ENCODE assay signal across 9 cellular contexts in genomic region chr3:53194218-53195065, GRCh38. TPM values are rescaled to one million over a fixed set of nuclear protein-coding genes. Genes with fewer than 3 reads are reported as not detected.
DNase-seq lines count a peak whose midpoint lies in the region; ATAC-seq and TF ChIP-seq lines count a peak whose summit lies in the region.
"Had no signal": no experiment of that assay in that cellular context is flagged by ENCODE, and none has a peak within 500 bp of the region (broad histone marks: within the 10 kb centered on the region; RNA-seq: fewer than 3 reads in every experiment).

No MANE protein-coding gene starts in this region.

- peaks cover 16% of the 10 kb centered on the region for H3K36me3 Mint-ChIP-seq in nephron progenitor cell (ENCODE audit: low read depth)

- H3K4me3 Mint-ChIP-seq in nephron progenitor cell, result peak overlapping the region; percentile 53

- H3K9me3 Mint-ChIP-seq in nephron progenitor cell, result no peaks in the 10 kb centered on the region

- H3K36me3 ChIP-seq in esophagus muscularis mucosa, result peaks cover 6 to 27% (median 25%) of the 10 kb centered on the region in 4 donors

- no peak for TF ChIP-seq CTCF in esophagus muscularis mucosa (IDR thresholded peaks at IDR 0.05)
- no peak for TF ChIP-seq CTCF in nephron progenitor cell (IDR thresholded peaks at IDR 0.05)

- peak overlapping the region; percentile 48 to 74 (median 64) for H3K27ac ChIP-seq in esophagus muscularis mucosa (replicated peaks in 1 of 4)

- intact Hi-C loops in esophagus muscularis mucosa (cut with DNase I), result loop anchor here (1.0 to 5.0 kb wide), 2 partner anchors 62 to 80 kb away; partner anchors contain the start of gene RFT1

- no peak for TF ChIP-seq POLR2A in esophagus muscularis mucosa (IDR thresholded peaks at IDR 0.05; ENCODE audit: low read depth)

- ATAC-seq in HG02973 (IDR thresholded peaks at IDR 0.05; ENCODE audit: unreplicated experiment), result no peak

- H3K27me3 Mint-ChIP-seq in nephron progenitor cell (ENCODE audit: low read depth, poor library complexity), result peaks cover 3% of the 10 kb centered on the region

- peaks cover 25 to 37% (median 33%) of the 10 kb centered on the region in 4 donors for H3K4me1 ChIP-seq in esophagus muscularis mucosa

- DNase-seq in D341Med (ENCODE audit: low spot score) (peak; percentile 32), NCI-H2107 (lab: John Stamatoyannopoulos, UW) (peak; percentile 35), esophagus muscularis mucosa (ENCODE audit: extremely low spot score) (no peak), nephron progenitor cell (peak; percentile 65), putamen (ENCODE audit: low spot score) (no peak), OCI-M2 (lab: John Stamatoyannopoulos, UW; ENCODE audit: unreplicated experiment) (no peak), NCI-H1436 (lab: John Stamatoyannopoulos, UW) (no peak)
- DNase-seq: NCI-H1048 had no signal

- H3K9me3 ChIP-seq in esophagus muscularis mucosa, result no peaks in the 10 kb centered on the region

- H3K27ac Mint-ChIP-seq in nephron progenitor cell, result peak overlapping the region; percentile 97

- H3K27me3 ChIP-seq in esophagus muscularis mucosa, result no peaks in the 10 kb centered on the region

- 37% methylated on average over 10 of the region's 14 CpGs for WGBS in esophagus muscularis mucosa

- H3K4me1 Mint-ChIP-seq in nephron progenitor cell, result peaks cover 62% of the 10 kb centered on the region

- H3K4me3 ChIP-seq in esophagus muscularis mucosa, result no peak overlapping the region

- TF ChIP-seq EP300 in esophagus muscularis mucosa (IDR thresholded peaks at IDR 0.05), result no peak

RNA-seq across cellular contexts. Expression of gene PRKCD, which starts 33.4 kb away (rescaled TPM):
- 10 to 100 TPM in 3 of 4 donors, 1 to 10 TPM in 1; 7.0 to 16.7 (median 12.4) TPM for total RNA-seq in esophagus muscularis mucosa

Comparison
In these comparisons a context has a peak if more than half of its experiments do, and no peak if none do; other contexts are left out.
1. DNase-seq: peak in D341Med (single experiment), NCI-H2107 (single experiment) and nephron progenitor cell (single experiment); none in esophagus muscularis mucosa (single experiment), putamen (single experiment), OCI-M2 (single experiment) and NCI-H1436 (single experiment).